ENCODE assay signal across 30 cellular contexts in the genomic region with DNA sequence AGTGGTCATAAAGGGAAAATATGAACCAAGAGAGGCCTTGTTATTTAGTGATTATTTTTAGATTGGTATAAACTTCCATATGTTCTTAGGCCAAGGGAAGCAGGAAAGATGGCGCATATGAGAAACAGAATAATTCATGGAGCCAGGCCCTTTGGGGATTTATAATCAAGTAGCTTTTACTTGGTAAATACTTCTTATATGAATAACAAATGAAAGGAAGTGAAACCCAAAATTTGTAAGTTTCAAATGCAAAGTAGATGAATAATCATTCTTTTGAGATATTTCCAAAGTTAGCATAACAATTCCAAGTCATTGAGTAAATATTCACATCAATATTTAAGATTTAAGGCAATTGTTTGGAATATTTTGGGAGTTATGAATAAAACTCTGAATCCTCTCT.
"Had no signal": no experiment of that assay in that cellular context is flagged by ENCODE, and none has a peak within 500 bp of the region (broad histone marks: within the 10 kb centered on the region; RNA-seq: fewer than 3 reads in every experiment).

No MANE protein-coding gene starts in this region.

- FAIRE-seq: bronchial epithelial cell had no signal

- H3K4me3 ChIP-seq: ascending aorta, coronary artery, dorsolateral prefrontal cortex, gastroesophageal sphincter, heart right ventricle, hepatocyte had no signal

- H3K36me3 Mint-ChIP-seq: activated naive CD4-positive, alpha-beta T cell treated with anti-CD3 and anti-CD28 coated beads, Interleukin-2, amount 10 ng/mL, durations not matched to agents 7 days and 5 days had no signal

- H3K4me1 Mint-ChIP-seq: activated naive CD4-positive, alpha-beta T cell treated with anti-CD3 and anti-CD28 coated beads, Interleukin-2, amount 10 ng/mL, durations not matched to agents 7 days and 5 days; endodermal cell had no signal

- H3K27me3 ChIP-seq: ascending aorta, dorsolateral prefrontal cortex, gastroesophageal sphincter, hepatocyte had no signal

- H3K36me3 ChIP-seq: ascending aorta, gastroesophageal sphincter, heart right ventricle had no signal

- H3K4me3 Mint-ChIP-seq: activated CD4-positive, alpha-beta memory T cell treated with anti-CD3 and anti-CD28 coated beads, Interleukin-2, amount 10 ng/mL, durations not matched to agents 7 days and 5 days; activated CD4-positive, alpha-beta T cell treated with anti-CD3 and anti-CD28 coated beads, Interleukin-2, amount 10 ng/mL, durations not matched to agents 7 days and 5 days; activated naive CD4-positive, alpha-beta T cell treated with anti-CD3 and anti-CD28 coated beads, Interleukin-2, amount 10 ng/mL, durations not matched to agents 7 days and 5 days; activated naive CD8-positive, alpha-beta T cell treated with anti-CD3 and anti-CD28 coated beads, Interleukin-2, amount 10 ng/mL, durations not matched to agents 7 days and 5 days; activated T-cell treated with anti-CD3 and anti-CD28 coated beads, Interleukin-2, amount 50 U/mL, for 24 hours; activated T-cell treated with anti-CD3 and anti-CD28 coated beads, Interleukin-2, amount 50 U/mL, for 72 hours; brain; central memory CD8-positive, alpha-beta T cell; dendritic cell treated with granulocyte-macrophage colony-stimulating factor and Interleukin-4, amounts not matched to agents 40 ng/mL and 50 ng/mL, for 4 days; endodermal cell had no signal

- DNase-seq: activated CD4-positive, alpha-beta memory T cell treated with anti-CD3 and anti-CD28 coated beads, Interleukin-2, amount 10 ng/mL, durations not matched to agents 7 days and 5 days; activated CD4-positive, alpha-beta T cell treated with anti-CD3 and anti-CD28 coated beads for 4 hours; activated CD4-positive, alpha-beta T cell treated with anti-CD3 and anti-CD28 coated beads, Interleukin-2, amount 10 ng/mL, durations not matched to agents 7 days and 5 days; activated CD4-positive, alpha-beta T cell treated with anti-CD3 and anti-CD28 coated beads, Interleukin-2, amount 50 U/mL, for 4 hours; activated CD4-positive, CD25-positive, alpha-beta regulatory T cell; activated CD4-positive, CD25-positive, alpha-beta regulatory T cell treated with anti-CD3 and anti-CD28 coated beads, Interleukin-2, amount 50 U/mL, for 72 hours; activated CD8-positive, alpha-beta memory T cell treated with anti-CD3 and anti-CD28 coated beads, Interleukin-2, amount 50 U/mL, for 48 hours; activated gamma-delta T cell; activated naive CD4-positive, alpha-beta T cell; activated naive CD4-positive, alpha-beta T cell treated with anti-CD3 and anti-CD28 coated beads, Interleukin-2, amount 10 ng/mL, durations not matched to agents 7 days and 5 days; activated naive CD8-positive, alpha-beta T cell treated with anti-CD3 and anti-CD28 coated beads, Interleukin-2, amount 10 ng/mL, durations not matched to agents 7 days and 5 days; activated T-cell treated with anti-CD3 and anti-CD28 coated beads for 4 hours; activated T-cell treated with anti-CD3 and anti-CD28 coated beads, Interleukin-2, amount 50 U/mL, for 24 hours; activated T-cell treated with anti-CD3 and anti-CD28 coated beads, Interleukin-2, amount 50 U/mL, for 72 hours; dorsolateral prefrontal cortex; effector memory CD4-positive, alpha-beta T cell; endodermal cell; foreskin melanocyte; heart right ventricle; T-helper 2 cell had no signal

- H3K79me2 ChIP-seq: hepatocyte had no signal

- H3K27ac Mint-ChIP-seq: activated CD4-positive, alpha-beta memory T cell treated with anti-CD3 and anti-CD28 coated beads, Interleukin-2, amount 10 ng/mL, durations not matched to agents 7 days and 5 days; activated CD4-positive, alpha-beta T cell treated with anti-CD3 and anti-CD28 coated beads, Interleukin-2, amount 10 ng/mL, durations not matched to agents 7 days and 5 days; activated naive CD4-positive, alpha-beta T cell treated with anti-CD3 and anti-CD28 coated beads, Interleukin-2, amount 10 ng/mL, durations not matched to agents 7 days and 5 days; activated naive CD8-positive, alpha-beta T cell treated with anti-CD3 and anti-CD28 coated beads, Interleukin-2, amount 10 ng/mL, durations not matched to agents 7 days and 5 days; activated T-cell treated with anti-CD3 and anti-CD28 coated beads, Interleukin-2, amount 50 U/mL, for 24 hours; activated T-cell treated with anti-CD3 and anti-CD28 coated beads, Interleukin-2, amount 50 U/mL, for 72 hours; dendritic cell treated with granulocyte-macrophage colony-stimulating factor and Interleukin-4, amounts not matched to agents 40 ng/mL and 50 ng/mL, for 4 days; endodermal cell had no signal

- ATAC-seq: activated naive CD4-positive, alpha-beta T cell treated with anti-CD3 and anti-CD28 coated beads, Interleukin-2, amount 50 U/mL, for 72 hours; activated T-cell treated with anti-CD3 and anti-CD28 coated beads, Interleukin-2, amount 50 U/mL, for 72 hours; esophagus mucosa; gastroesophageal sphincter; heart right ventricle had no signal

- H3K27ac ChIP-seq: ascending aorta, coronary artery, dorsolateral prefrontal cortex, gastroesophageal sphincter, heart right ventricle, hepatocyte had no signal

- H2AFZ ChIP-seq: hepatocyte had no signal

- H3K4me2 ChIP-seq: hepatocyte had no signal

- H3K27me3 Mint-ChIP-seq: brain had no signal
